In the genomic region with DNA sequence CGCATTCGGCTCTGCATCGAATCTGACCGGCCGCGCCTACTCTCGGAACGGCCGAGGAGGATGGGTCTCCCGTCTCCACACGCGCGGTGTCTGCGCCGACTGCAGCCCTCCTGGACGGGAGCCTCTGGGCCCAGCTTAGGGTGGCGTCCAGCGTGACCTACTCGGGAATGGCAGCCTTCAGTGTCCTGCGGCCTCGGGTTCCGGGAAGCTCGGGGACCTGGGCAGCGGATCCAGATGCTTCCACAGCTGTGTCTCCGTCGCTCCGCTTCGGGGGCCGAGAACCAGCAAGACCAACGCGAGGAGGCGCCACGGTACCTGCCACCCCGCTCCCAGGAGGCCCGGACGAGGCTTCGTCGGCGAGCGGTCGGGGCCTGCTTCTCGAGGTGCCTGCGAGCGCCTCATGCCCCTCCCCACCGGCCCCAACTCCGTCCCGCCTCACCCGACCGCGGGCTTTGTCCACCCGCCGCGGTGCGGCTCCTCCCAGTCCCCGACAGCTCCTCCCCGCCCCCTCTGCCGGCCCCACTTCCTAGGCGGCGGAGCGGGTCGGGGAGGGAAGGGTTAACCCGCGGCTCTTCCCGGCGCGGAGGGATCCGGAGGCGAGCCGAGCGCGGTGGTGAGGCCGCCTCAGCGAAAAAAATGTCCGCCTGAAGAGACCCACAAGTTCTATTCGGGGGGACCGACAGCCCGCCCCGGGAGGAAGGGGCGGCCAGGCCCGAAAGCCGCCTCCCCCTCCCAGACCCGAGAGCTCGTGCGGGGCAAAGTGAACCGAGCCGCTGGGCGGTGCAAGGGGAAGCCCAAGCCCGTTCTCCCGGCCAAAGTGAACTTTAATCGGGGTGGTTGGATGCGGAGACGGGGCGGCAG, we compare ENCODE assay signal across 1 cellular context.
TF ChIP-seq lines count a peak whose summit lies in the region.

A gene (plus strand): TSS at position 599 of the 861 bp plus-strand sequence. CDS start 1,270 bp downstream, outside the sequence.

TF ChIP-seq in HepG2, 621 proteins besides CTCF, POLR2A, EP300 and RAD21 (continued from another document and continues in another):
- TF ChIP-seq, protein P1, sequence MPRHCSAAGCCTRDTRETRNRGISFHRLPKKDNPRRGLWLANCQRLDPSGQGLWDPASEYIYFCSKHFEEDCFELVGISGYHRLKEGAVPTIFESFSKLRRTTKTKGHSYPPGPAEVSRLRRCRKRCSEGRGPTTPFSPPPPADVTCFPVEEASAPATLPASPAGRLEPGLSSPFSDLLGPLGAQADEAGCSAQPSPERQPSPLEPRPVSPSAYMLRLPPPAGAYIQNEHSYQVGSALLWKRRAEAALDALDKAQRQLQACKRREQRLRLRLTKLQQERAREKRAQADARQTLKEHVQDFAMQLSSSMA (CRISPR knock-in tag; IDR thresholded peaks at IDR 0.05): peak; percentile 74; the same call in 1 of the 2 replicates
- TF ChIP-seq GATA4 (IDR thresholded peaks at IDR 0.05; ENCODE audit: borderline replicate concordance, low read depth) (no peak), ZC3H13 (CRISPR knock-in tag; IDR thresholded peaks at IDR 0.05) (0 out of 2 replicates have a peak, but pooled peaks have one; percentile 20), IKZF4 (CRISPR knock-in tag; IDR thresholded peaks at IDR 0.05; ENCODE audit: borderline replicate concordance, low read depth, not compliant biosample characterization) (no peak), U2AF1 (optimal IDR thresholded peaks at IDR 0.05; ENCODE audit: low read depth, low read length) (peak; percentile 71), HHEX (CRISPR knock-in tag; IDR thresholded peaks at IDR 0.05) (no peak), PHB2 (IDR thresholded peaks at IDR 0.05; ENCODE audit: partially characterized antibody) (no peak), SP5 (CRISPR knock-in tag; IDR thresholded peaks at IDR 0.05; ENCODE audit: borderline replicate concordance, low read depth) (peak; percentile 72; the same call in 1 of the 2 replicates), CC2D1A (CRISPR knock-in tag; IDR thresholded peaks at IDR 0.05) (no peak), IRF2 (CRISPR knock-in tag; IDR thresholded peaks at IDR 0.05) (peak; percentile 83), ATAD3A (CRISPR knock-in tag; IDR thresholded peaks at IDR 0.05) (no peak), ZFP82 (CRISPR knock-in tag; IDR thresholded peaks at IDR 0.05; ENCODE audit: borderline replicate concordance) (no peak), ZNF263 (CRISPR knock-in tag; IDR thresholded peaks at IDR 0.05) (peak; percentile 82), TRIM24 (CRISPR knock-in tag; IDR thresholded peaks at IDR 0.05) (no peak), ADNP (CRISPR knock-in tag; IDR thresholded peaks at IDR 0.05) (peak; percentile 41; the same call in 1 of the 2 replicates), FOXK2 (IDR thresholded peaks at IDR 0.05) (no peak), MTF2 (CRISPR knock-in tag; IDR thresholded peaks at IDR 0.05; ENCODE audit: borderline replicate concordance) (no peak), ZNF598 (CRISPR knock-in tag; IDR thresholded peaks at IDR 0.05; ENCODE audit: borderline replicate concordance) (no peak), KAT2B (IDR thresholded peaks at IDR 0.05; ENCODE audit: borderline replicate concordance, low read depth, low read length) (no peak), MAFK (conservative IDR thresholded peaks at IDR 0.05 in 1 of 2, IDR thresholded peaks at IDR 0.05 in 1 of 2; ENCODE audit: low read length in 2 of 2) (no peak), TAF1 (CRISPR knock-in tag; IDR thresholded peaks at IDR 0.05) (peak; percentile 92), ZNF614 (CRISPR knock-in tag; IDR thresholded peaks at IDR 0.05; ENCODE audit: borderline replicate concordance) (peak; percentile 72; the same call in 1 of the 2 replicates), ZNF24 (IDR thresholded peaks at IDR 0.05) (peak; percentile 63)
- TF ChIP-seq, protein P2, sequence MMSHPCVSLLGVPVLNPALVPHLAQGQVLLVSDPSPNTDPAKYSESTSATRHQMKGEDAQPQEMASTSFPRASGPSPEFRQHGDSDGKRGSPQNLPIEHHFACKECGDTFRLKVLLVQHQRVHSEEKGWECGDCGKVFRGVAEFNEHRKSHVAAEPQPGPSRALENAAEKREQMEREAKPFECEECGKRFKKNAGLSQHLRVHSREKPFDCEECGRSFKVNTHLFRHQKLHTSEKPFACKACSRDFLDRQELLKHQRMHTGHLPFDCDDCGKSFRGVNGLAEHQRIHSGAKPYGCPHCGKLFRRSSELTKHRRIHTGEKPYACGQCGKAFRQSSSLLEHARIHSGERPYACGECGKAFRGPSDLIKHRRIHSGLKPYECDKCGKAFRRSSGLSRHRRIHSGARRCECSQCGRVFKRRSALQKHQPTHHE (CRISPR knock-in tag; IDR thresholded peaks at IDR 0.05; ENCODE audit: borderline replicate concordance): 0 out of 2 replicates have a peak, but pooled peaks have one; percentile 76
- TF ChIP-seq, protein P3, sequence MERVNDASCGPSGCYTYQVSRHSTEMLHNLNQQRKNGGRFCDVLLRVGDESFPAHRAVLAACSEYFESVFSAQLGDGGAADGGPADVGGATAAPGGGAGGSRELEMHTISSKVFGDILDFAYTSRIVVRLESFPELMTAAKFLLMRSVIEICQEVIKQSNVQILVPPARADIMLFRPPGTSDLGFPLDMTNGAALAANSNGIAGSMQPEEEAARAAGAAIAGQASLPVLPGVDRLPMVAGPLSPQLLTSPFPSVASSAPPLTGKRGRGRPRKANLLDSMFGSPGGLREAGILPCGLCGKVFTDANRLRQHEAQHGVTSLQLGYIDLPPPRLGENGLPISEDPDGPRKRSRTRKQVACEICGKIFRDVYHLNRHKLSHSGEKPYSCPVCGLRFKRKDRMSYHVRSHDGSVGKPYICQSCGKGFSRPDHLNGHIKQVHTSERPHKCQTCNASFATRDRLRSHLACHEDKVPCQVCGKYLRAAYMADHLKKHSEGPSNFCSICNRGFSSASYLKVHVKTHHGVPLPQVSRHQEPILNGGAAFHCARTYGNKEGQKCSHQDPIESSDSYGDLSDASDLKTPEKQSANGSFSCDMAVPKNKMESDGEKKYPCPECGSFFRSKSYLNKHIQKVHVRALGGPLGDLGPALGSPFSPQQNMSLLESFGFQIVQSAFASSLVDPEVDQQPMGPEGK (CRISPR knock-in tag; IDR thresholded peaks at IDR 0.05): peak; percentile 92
- TF ChIP-seq, protein P4, sequence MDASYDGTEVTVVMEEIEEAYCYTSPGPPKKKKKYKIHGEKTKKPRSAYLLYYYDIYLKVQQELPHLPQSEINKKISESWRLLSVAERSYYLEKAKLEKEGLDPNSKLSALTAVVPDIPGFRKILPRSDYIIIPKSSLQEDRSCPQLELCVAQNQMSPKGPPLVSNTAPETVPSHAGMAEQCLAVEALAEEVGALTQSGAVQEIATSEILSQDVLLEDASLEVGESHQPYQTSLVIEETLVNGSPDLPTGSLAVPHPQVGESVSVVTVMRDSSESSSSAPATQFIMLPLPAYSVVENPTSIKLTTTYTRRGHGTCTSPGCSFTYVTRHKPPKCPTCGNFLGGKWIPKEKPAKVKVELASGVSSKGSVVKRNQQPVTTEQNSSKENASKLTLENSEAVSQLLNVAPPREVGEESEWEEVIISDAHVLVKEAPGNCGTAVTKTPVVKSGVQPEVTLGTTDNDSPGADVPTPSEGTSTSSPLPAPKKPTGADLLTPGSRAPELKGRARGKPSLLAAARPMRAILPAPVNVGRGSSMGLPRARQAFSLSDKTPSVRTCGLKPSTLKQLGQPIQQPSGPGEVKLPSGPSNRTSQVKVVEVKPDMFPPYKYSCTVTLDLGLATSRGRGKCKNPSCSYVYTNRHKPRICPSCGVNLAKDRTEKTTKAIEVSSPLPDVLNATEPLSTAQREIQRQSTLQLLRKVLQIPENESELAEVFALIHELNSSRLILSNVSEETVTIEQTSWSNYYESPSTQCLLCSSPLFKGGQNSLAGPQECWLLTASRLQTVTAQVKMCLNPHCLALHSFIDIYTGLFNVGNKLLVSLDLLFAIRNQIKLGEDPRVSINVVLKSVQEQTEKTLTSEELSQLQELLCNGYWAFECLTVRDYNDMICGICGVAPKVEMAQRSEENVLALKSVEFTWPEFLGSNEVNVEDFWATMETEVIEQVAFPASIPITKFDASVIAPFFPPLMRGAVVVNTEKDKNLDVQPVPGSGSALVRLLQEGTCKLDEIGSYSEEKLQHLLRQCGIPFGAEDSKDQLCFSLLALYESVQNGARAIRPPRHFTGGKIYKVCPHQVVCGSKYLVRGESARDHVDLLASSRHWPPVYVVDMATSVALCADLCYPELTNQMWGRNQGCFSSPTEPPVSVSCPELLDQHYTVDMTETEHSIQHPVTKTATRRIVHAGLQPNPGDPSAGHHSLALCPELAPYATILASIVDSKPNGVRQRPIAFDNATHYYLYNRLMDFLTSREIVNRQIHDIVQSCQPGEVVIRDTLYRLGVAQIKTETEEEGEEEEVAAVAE (CRISPR knock-in tag; IDR thresholded peaks at IDR 0.05; ENCODE audit: borderline replicate concordance): peak; percentile 86
- TF ChIP-seq, protein P5, sequence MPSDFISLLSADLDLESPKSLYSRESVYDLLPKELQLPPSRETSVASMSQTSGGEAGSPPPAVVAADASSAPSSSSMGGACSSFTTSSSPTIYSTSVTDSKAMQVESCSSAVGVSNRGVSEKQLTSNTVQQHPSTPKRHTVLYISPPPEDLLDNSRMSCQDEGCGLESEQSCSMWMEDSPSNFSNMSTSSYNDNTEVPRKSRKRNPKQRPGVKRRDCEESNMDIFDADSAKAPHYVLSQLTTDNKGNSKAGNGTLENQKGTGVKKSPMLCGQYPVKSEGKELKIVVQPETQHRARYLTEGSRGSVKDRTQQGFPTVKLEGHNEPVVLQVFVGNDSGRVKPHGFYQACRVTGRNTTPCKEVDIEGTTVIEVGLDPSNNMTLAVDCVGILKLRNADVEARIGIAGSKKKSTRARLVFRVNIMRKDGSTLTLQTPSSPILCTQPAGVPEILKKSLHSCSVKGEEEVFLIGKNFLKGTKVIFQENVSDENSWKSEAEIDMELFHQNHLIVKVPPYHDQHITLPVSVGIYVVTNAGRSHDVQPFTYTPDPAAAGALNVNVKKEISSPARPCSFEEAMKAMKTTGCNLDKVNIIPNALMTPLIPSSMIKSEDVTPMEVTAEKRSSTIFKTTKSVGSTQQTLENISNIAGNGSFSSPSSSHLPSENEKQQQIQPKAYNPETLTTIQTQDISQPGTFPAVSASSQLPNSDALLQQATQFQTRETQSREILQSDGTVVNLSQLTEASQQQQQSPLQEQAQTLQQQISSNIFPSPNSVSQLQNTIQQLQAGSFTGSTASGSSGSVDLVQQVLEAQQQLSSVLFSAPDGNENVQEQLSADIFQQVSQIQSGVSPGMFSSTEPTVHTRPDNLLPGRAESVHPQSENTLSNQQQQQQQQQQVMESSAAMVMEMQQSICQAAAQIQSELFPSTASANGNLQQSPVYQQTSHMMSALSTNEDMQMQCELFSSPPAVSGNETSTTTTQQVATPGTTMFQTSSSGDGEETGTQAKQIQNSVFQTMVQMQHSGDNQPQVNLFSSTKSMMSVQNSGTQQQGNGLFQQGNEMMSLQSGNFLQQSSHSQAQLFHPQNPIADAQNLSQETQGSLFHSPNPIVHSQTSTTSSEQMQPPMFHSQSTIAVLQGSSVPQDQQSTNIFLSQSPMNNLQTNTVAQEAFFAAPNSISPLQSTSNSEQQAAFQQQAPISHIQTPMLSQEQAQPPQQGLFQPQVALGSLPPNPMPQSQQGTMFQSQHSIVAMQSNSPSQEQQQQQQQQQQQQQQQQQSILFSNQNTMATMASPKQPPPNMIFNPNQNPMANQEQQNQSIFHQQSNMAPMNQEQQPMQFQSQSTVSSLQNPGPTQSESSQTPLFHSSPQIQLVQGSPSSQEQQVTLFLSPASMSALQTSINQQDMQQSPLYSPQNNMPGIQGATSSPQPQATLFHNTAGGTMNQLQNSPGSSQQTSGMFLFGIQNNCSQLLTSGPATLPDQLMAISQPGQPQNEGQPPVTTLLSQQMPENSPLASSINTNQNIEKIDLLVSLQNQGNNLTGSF (CRISPR knock-in tag; IDR thresholded peaks at IDR 0.05): no peak
- TF ChIP-seq, protein P6, sequence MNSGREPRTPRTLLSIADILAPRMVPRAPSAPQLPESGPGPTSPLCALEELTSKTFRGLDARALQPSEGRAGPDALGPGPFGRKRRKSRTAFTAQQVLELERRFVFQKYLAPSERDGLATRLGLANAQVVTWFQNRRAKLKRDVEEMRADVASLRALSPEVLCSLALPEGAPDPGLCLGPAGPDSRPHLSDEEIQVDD (CRISPR knock-in tag; IDR thresholded peaks at IDR 0.05; ENCODE audit: borderline replicate concordance): no peak
- TF ChIP-seq, protein P7, sequence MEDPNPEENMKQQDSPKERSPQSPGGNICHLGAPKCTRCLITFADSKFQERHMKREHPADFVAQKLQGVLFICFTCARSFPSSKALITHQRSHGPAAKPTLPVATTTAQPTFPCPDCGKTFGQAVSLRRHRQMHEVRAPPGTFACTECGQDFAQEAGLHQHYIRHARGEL (CRISPR knock-in tag; IDR thresholded peaks at IDR 0.05): peak; percentile 23; the same call in 1 of the 2 replicates
- TF ChIP-seq, protein P8, sequence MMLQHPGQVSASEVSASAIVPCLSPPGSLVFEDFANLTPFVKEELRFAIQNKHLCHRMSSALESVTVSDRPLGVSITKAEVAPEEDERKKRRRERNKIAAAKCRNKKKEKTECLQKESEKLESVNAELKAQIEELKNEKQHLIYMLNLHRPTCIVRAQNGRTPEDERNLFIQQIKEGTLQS (CRISPR knock-in tag; IDR thresholded peaks at IDR 0.05): peak; percentile 58; the same call in 1 of the 2 replicates
- TF ChIP-seq, protein P9, sequence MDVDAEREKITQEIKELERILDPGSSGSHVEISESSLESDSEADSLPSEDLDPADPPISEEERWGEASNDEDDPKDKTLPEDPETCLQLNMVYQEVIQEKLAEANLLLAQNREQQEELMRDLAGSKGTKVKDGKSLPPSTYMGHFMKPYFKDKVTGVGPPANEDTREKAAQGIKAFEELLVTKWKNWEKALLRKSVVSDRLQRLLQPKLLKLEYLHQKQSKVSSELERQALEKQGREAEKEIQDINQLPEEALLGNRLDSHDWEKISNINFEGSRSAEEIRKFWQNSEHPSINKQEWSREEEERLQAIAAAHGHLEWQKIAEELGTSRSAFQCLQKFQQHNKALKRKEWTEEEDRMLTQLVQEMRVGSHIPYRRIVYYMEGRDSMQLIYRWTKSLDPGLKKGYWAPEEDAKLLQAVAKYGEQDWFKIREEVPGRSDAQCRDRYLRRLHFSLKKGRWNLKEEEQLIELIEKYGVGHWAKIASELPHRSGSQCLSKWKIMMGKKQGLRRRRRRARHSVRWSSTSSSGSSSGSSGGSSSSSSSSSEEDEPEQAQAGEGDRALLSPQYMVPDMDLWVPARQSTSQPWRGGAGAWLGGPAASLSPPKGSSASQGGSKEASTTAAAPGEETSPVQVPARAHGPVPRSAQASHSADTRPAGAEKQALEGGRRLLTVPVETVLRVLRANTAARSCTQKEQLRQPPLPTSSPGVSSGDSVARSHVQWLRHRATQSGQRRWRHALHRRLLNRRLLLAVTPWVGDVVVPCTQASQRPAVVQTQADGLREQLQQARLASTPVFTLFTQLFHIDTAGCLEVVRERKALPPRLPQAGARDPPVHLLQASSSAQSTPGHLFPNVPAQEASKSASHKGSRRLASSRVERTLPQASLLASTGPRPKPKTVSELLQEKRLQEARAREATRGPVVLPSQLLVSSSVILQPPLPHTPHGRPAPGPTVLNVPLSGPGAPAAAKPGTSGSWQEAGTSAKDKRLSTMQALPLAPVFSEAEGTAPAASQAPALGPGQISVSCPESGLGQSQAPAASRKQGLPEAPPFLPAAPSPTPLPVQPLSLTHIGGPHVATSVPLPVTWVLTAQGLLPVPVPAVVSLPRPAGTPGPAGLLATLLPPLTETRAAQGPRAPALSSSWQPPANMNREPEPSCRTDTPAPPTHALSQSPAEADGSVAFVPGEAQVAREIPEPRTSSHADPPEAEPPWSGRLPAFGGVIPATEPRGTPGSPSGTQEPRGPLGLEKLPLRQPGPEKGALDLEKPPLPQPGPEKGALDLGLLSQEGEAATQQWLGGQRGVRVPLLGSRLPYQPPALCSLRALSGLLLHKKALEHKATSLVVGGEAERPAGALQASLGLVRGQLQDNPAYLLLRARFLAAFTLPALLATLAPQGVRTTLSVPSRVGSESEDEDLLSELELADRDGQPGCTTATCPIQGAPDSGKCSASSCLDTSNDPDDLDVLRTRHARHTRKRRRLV (CRISPR knock-in tag; IDR thresholded peaks at IDR 0.05): 0 out of 2 replicates have a peak, but pooled peaks have one; percentile 64
- TF ChIP-seq, protein P10, sequence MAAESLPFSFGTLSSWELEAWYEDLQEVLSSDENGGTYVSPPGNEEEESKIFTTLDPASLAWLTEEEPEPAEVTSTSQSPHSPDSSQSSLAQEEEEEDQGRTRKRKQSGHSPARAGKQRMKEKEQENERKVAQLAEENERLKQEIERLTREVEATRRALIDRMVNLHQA (CRISPR knock-in tag; IDR thresholded peaks at IDR 0.05): no peak
